ENCODE assay signal across 21 cellular contexts in the genomic region with DNA sequence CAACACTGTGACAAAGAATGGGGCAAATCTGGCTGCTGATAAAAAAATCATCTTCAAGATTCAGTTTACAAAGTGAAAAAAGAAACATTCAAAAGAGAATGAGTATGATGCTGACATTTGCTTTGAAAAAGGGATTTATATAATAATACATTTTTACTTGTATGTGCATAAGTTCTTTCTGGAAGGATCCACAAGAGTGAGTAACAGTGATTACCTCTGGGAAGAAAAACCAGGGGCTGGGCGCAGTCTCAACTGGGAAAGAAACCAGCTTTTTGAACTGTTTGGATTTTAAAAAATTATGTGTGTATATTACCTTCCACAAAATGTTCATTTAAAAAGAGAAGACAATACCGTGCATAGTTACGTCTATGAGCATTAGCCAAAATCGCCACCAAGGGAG. TPM values are rescaled to one million over a fixed set of nuclear protein-coding genes. Genes with fewer than 3 reads are reported as not detected.
A peak's percentile ranks its signal among the peaks of the same experiment; 100 is the strongest.
DNase-seq lines count a peak whose midpoint lies in the region; ATAC-seq and TF ChIP-seq lines count a peak whose summit lies in the region.
"Had no signal": no experiment of that assay in that cellular context is flagged by ENCODE, and none has a peak within 500 bp of the region (broad histone marks: within the 10 kb centered on the region; RNA-seq: fewer than 3 reads in every experiment).

No MANE protein-coding gene starts in this region.

- TF ChIP-seq CTCF in right atrium auricular region (IDR thresholded peaks at IDR 0.05) (no peak), lower lobe of right lung (IDR thresholded peaks at IDR 0.05) (no peak), GM23338 (conservative IDR thresholded peaks at IDR 0.05; ENCODE audit: low read depth in 2 of 2) (no peak)

- intact Hi-C loops in Right ventricle myocardium superior (cut with DNase I) (no loop called here), lower lobe of right lung (cut with DNase I) (no loop called here)
- intact Hi-C loops in activated T-helper 2 cell treated with anti-CD3 and anti-CD28 coated beads, Interferon-gamma antibody, Interleukin-2, Interleukin-4, amounts not matched to agents 10 μg/mL and 5 μg/mL and 100 μg/mL, durations not matched to agents 14 hours and 24 hours and 36 hours (cut with micrococcal nuclease) = no loop called here

- no peak for DNase-seq in right atrium auricular region (ENCODE audit: low spot score)
- DNase-seq in Right ventricle myocardium superior = no peak
- no peak for DNase-seq in lower lobe of right lung
- no peak for DNase-seq in NCI-H2081 treated with DMSO at 0.1 percent for 48 hours (lab: John Stamatoyannopoulos, UW)
- no peak for DNase-seq in GM23338 (ENCODE audit: low spot score)
- no peak for DNase-seq in activated T-helper 2 cell treated with anti-CD3 and anti-CD28 coated beads, Interferon-gamma antibody, Interleukin-2, Interleukin-4, amounts not matched to agents 10 μg/mL and 5 μg/mL and 100 μg/mL, durations not matched to agents 14 hours and 24 hours and 36 hours (ENCODE audit: low spot score)
- DNase-seq: activated CD8-positive, alpha-beta memory T cell treated with anti-CD3 and anti-CD28 coated beads for 24 hours; activated T-cell treated with anti-CD3 and anti-CD28 coated beads, Interleukin-2, amount 50 U/mL, for 48 hours; SK-N-SH; trophoblast cell had no signal

- H3K4me1 ChIP-seq in right atrium auricular region (peaks cover 0 to 57% of the 10 kb centered on the region in 2 donors), lower lobe of right lung (peaks cover 32% of the 10 kb centered on the region), skeletal muscle satellite cell (ENCODE audit: control insufficient read depth, insufficient read depth, low read length) (peaks cover 40% of the 10 kb centered on the region), GM23338 (ENCODE audit: insufficient read depth) (no peaks in the 10 kb centered on the region)
- H3K4me1 ChIP-seq: A549 had no signal

- H3K36me3 Mint-ChIP-seq in GM23338 (ENCODE audit: low read depth) = no peaks in the 10 kb centered on the region
- no peaks in the 10 kb centered on the region for H3K36me3 Mint-ChIP-seq in activated T-helper 2 cell treated with anti-CD3 and anti-CD28 coated beads, Interferon-gamma antibody, Interleukin-2, Interleukin-4, amounts not matched to agents 10 μg/mL and 5 μg/mL and 100 μg/mL, durations not matched to agents 14 hours and 24 hours and 36 hours (ENCODE audit: low read depth)
- H3K36me3 Mint-ChIP-seq: activated naive CD4-positive, alpha-beta T cell treated with anti-CD3 and anti-CD28 coated beads, Interleukin-2, amount 50 U/mL, for 24 hours; natural killer cell treated with Interleukin-12 subunit alpha and Interleukin-12 subunit beta and Interleukin-15 and Interleukin-18, amount 100 ng/mL, for 72 hours had no signal

- H3K27me3 ChIP-seq in right atrium auricular region (no peaks in the 10 kb centered on the region), lower lobe of right lung (ENCODE audit: low read depth) (no peaks in the 10 kb centered on the region), skeletal muscle satellite cell (ENCODE audit: control insufficient read depth, insufficient read depth, low read length) (no peaks in the 10 kb centered on the region), GM23338 (ENCODE audit: insufficient read depth) (no peaks in the 10 kb centered on the region)
- H3K27me3 ChIP-seq: BLaER1 treated with 17β-estradiol and CSF1 and Interleukin-3, amounts not matched to agents 10 nM and 100 nM had no signal

- no peaks in the 10 kb centered on the region for H3K9me3 ChIP-seq in right atrium auricular region
- no peaks in the 10 kb centered on the region for H3K9me3 ChIP-seq in lower lobe of right lung
- H3K9me3 ChIP-seq in skeletal muscle satellite cell (replicated peaks; ENCODE audit: low read length) = no peaks in the 10 kb centered on the region
- H3K9me3 ChIP-seq: A549; BLaER1 treated with 17β-estradiol and CSF1 and Interleukin-3, amounts not matched to agents 10 nM and 100 nM; SK-N-SH had no signal

- peak overlapping the region; percentile 31 for H3K9ac ChIP-seq in skeletal muscle satellite cell (ENCODE audit: low read depth, low read length)
- H3K9ac ChIP-seq: BLaER1 treated with 17β-estradiol and CSF1 and Interleukin-3, amounts not matched to agents 10 nM and 100 nM; SK-N-SH had no signal

- no peaks in the 10 kb centered on the region for H3F3A ChIP-seq in GM23338 (replicated peaks; ENCODE audit: low read depth)

- no peak overlapping the region for H3K27ac Mint-ChIP-seq in GM23338
- H3K27ac Mint-ChIP-seq in activated T-helper 2 cell treated with anti-CD3 and anti-CD28 coated beads, Interferon-gamma antibody, Interleukin-2, Interleukin-4, amounts not matched to agents 10 μg/mL and 5 μg/mL and 100 μg/mL, durations not matched to agents 14 hours and 24 hours and 36 hours = no peak overlapping the region
- H3K27ac Mint-ChIP-seq: activated naive CD4-positive, alpha-beta T cell treated with anti-CD3 and anti-CD28 coated beads, Interleukin-2, amount 50 U/mL, for 24 hours; memory B cell had no signal

- no peaks in the 10 kb centered on the region for H3K79me2 ChIP-seq in GM23338 (replicated peaks; ENCODE audit: insufficient read depth)

- H3K9me2 ChIP-seq in GM23338 (ENCODE audit: insufficient read depth) = no peaks in the 10 kb centered on the region
- H3K9me2 ChIP-seq: SK-N-SH had no signal

- H3K9me3 Mint-ChIP-seq in GM23338 = no peaks in the 10 kb centered on the region
- no peaks in the 10 kb centered on the region for H3K9me3 Mint-ChIP-seq in activated T-helper 2 cell treated with anti-CD3 and anti-CD28 coated beads, Interferon-gamma antibody, Interleukin-2, Interleukin-4, amounts not matched to agents 10 μg/mL and 5 μg/mL and 100 μg/mL, durations not matched to agents 14 hours and 24 hours and 36 hours
- H3K9me3 Mint-ChIP-seq: activated naive CD4-positive, alpha-beta T cell treated with anti-CD3 and anti-CD28 coated beads, Interleukin-2, amount 50 U/mL, for 24 hours; natural killer cell treated with Interleukin-12 subunit alpha and Interleukin-12 subunit beta and Interleukin-15 and Interleukin-18, amount 100 ng/mL, for 72 hours had no signal

- peaks cover 6% of the 10 kb centered on the region for H3K27me3 Mint-ChIP-seq in GM23338 (ENCODE audit: insufficient read depth, low read depth, poor library complexity)
- H3K27me3 Mint-ChIP-seq in activated T-helper 2 cell treated with anti-CD3 and anti-CD28 coated beads, Interferon-gamma antibody, Interleukin-2, Interleukin-4, amounts not matched to agents 10 μg/mL and 5 μg/mL and 100 μg/mL, durations not matched to agents 14 hours and 24 hours and 36 hours (ENCODE audit: low read depth) = peaks cover 10% of the 10 kb centered on the region
- H3K27me3 Mint-ChIP-seq: activated naive CD4-positive, alpha-beta T cell treated with anti-CD3 and anti-CD28 coated beads, Interleukin-2, amount 50 U/mL, for 24 hours had no signal

- no peak overlapping the region for H2AFZ ChIP-seq in GM23338

- H4K20me1 ChIP-seq in GM23338 (replicated peaks; ENCODE audit: insufficient read depth) = no peaks in the 10 kb centered on the region; the same call in 1 of the 2 replicates

- H3K36me3 ChIP-seq in right atrium auricular region (peaks cover 13% of the 10 kb centered on the region), lower lobe of right lung (peaks cover 12% of the 10 kb centered on the region), skeletal muscle satellite cell (ENCODE audit: insufficient read depth, low read length) (no peaks in the 10 kb centered on the region), GM23338 (ENCODE audit: insufficient read depth) (no peaks in the 10 kb centered on the region)
- H3K36me3 ChIP-seq: BLaER1 treated with 17β-estradiol and CSF1 and Interleukin-3, amounts not matched to agents 10 nM and 100 nM had no signal

- ATAC-seq in Right ventricle myocardium superior (ENCODE audit: poor library complexity) = no peak
- no peak for ATAC-seq in lower lobe of right lung
- ATAC-seq in GM23338 = no peak
- no peak for ATAC-seq in GM18868 (IDR thresholded peaks at IDR 0.05; ENCODE audit: unreplicated experiment)
- ATAC-seq: A549; activated CD4-positive, CD25-positive, alpha-beta regulatory T cell treated with anti-CD3 and anti-CD28 coated beads, Interleukin-2, amount 50 U/mL, for 24 hours; natural killer cell treated with Interleukin-12 subunit alpha and Interleukin-12 subunit beta and Interleukin-15 and Interleukin-18, amount 100 ng/mL, for 72 hours; Panc1 had no signal

- H3K27ac ChIP-seq in right atrium auricular region = peak overlapping the region; percentile 70 to 83
- peak overlapping the region; percentile 77 for H3K27ac ChIP-seq in lower lobe of right lung
- no peak overlapping the region for H3K27ac ChIP-seq in GM23338 (ENCODE audit: low read depth)
- H3K27ac ChIP-seq: A549; BLaER1 treated with 17β-estradiol and CSF1 and Interleukin-3, amounts not matched to agents 10 nM and 100 nM had no signal

- peaks cover 5% of the 10 kb centered on the region; the same call in 2 of the 3 replicates for H3K4me1 Mint-ChIP-seq in GM23338
- H3K4me1 Mint-ChIP-seq in activated T-helper 2 cell treated with anti-CD3 and anti-CD28 coated beads, Interferon-gamma antibody, Interleukin-2, Interleukin-4, amounts not matched to agents 10 μg/mL and 5 μg/mL and 100 μg/mL, durations not matched to agents 14 hours and 24 hours and 36 hours (ENCODE audit: low read depth) = peaks cover 2% of the 10 kb centered on the region
- H3K4me1 Mint-ChIP-seq: activated naive CD4-positive, alpha-beta T cell treated with anti-CD3 and anti-CD28 coated beads, Interleukin-2, amount 50 U/mL, for 24 hours had no signal

- H3K4me3 ChIP-seq in right atrium auricular region = peak overlapping the region; percentile 43 to 51
- peak overlapping the region; percentile 52 for H3K4me3 ChIP-seq in lower lobe of right lung
- H3K4me3 ChIP-seq in skeletal muscle satellite cell (ENCODE audit: low read length) = peak overlapping the region; percentile 52
- no peak overlapping the region for H3K4me3 ChIP-seq in GM23338
- H3K4me3 ChIP-seq: A549; BLaER1 treated with 17β-estradiol and CSF1 and Interleukin-3, amounts not matched to agents 10 nM and 100 nM had no signal

- no peak overlapping the region for H3K4me3 Mint-ChIP-seq in GM23338
- no peak overlapping the region for H3K4me3 Mint-ChIP-seq in activated T-helper 2 cell treated with anti-CD3 and anti-CD28 coated beads, Interferon-gamma antibody, Interleukin-2, Interleukin-4, amounts not matched to agents 10 μg/mL and 5 μg/mL and 100 μg/mL, durations not matched to agents 14 hours and 24 hours and 36 hours (ENCODE audit: low read depth)
- H3K4me3 Mint-ChIP-seq: activated naive CD4-positive, alpha-beta T cell treated with anti-CD3 and anti-CD28 coated beads, Interleukin-2, amount 50 U/mL, for 24 hours; memory B cell; natural killer cell treated with Interleukin-12 subunit alpha and Interleukin-12 subunit beta and Interleukin-15 and Interleukin-18, amount 100 ng/mL, for 72 hours had no signal

- H3K4me2 ChIP-seq in skeletal muscle satellite cell (ENCODE audit: low read length) = peak overlapping the region; percentile 74
- no peak overlapping the region for H3K4me2 ChIP-seq in GM23338
- H3K4me2 ChIP-seq: A549, SK-N-SH had no signal

RNA-seq across cellular contexts. Expression of a gene that starts 1.3 kb away (rescaled TPM):
- 100 to 1,000 TPM; 138 to 180 TPM for total RNA-seq in right atrium auricular region
- 78.6 TPM for total RNA-seq in Right ventricle myocardium superior
- 217 TPM for total RNA-seq in lower lobe of right lung
- total RNA-seq in skeletal muscle satellite cell (2012; rRNA removed) = 23.8 and 88.9 TPM in 2 replicates
- total RNA-seq in GM23338 (2014; rRNA removed; shearing (Covaris generic)) = not detected in 2 replicates
- polyA plus RNA-seq in GM23338 (2016; fragmentation: Nextera tagmentation; extraction: Ambion mirVana) = not detected in 2 replicates
- 0.21 TPM in 1 of 2 replicates, not detected in the other for total RNA-seq in activated T-helper 2 cell treated with anti-CD3 and anti-CD28 coated beads, Interferon-gamma antibody, Interleukin-2, Interleukin-4, amounts not matched to agents 10 μg/mL and 5 μg/mL and 100 μg/mL, durations not matched to agents 14 hours and 24 hours and 36 hours
- total RNA-seq: epithelial cell of proximal tubule; H1; natural killer cell treated with Interleukin-12 subunit alpha and Interleukin-12 subunit beta and Interleukin-15 and Interleukin-18, amount 100 ng/mL, for 72 hours had no signal
- polyA plus RNA-seq: A549 had no signal

RNA-seq across cellular contexts. Expression of a gene that starts 51.4 kb away (rescaled TPM):
- total RNA-seq in right atrium auricular region (10 to 100 TPM; 38.9 to 52.5 TPM), Right ventricle myocardium superior (24.4 TPM), lower lobe of right lung (32.9 TPM)
- total RNA-seq in skeletal muscle satellite cell (2012; rRNA removed) = 55.5 and 61.1 TPM in 2 replicates
- total RNA-seq in GM23338 (2014; rRNA removed; shearing (Covaris generic)) = 84.8 and 99.4 TPM in 2 replicates
- 114 and 120 TPM in 2 replicates for polyA plus RNA-seq in GM23338 (2016; fragmentation: Nextera tagmentation; extraction: Ambion mirVana)
- 83.0 and 86.5 TPM in 2 replicates for total RNA-seq in activated T-helper 2 cell treated with anti-CD3 and anti-CD28 coated beads, Interferon-gamma antibody, Interleukin-2, Interleukin-4, amounts not matched to agents 10 μg/mL and 5 μg/mL and 100 μg/mL, durations not matched to agents 14 hours and 24 hours and 36 hours

RNA-seq across cellular contexts. Expression of a gene that starts 51.4 kb away (rescaled TPM):
- total RNA-seq in right atrium auricular region (10 to 100 TPM; 40.6 to 60.5 TPM), Right ventricle myocardium superior (35.6 TPM), lower lobe of right lung (110 TPM)
- total RNA-seq in skeletal muscle satellite cell (2012; rRNA removed) = 57.5 and 59.2 TPM in 2 replicates
- 71.7 and 84.2 TPM in 2 replicates for total RNA-seq in GM23338 (2014; rRNA removed; shearing (Covaris generic))
- 27.5 and 28.9 TPM in 2 replicates for polyA plus RNA-seq in GM23338 (2016; fragmentation: Nextera tagmentation; extraction: Ambion mirVana)
- total RNA-seq in activated T-helper 2 cell treated with anti-CD3 and anti-CD28 coated beads, Interferon-gamma antibody, Interleukin-2, Interleukin-4, amounts not matched to agents 10 μg/mL and 5 μg/mL and 100 μg/mL, durations not matched to agents 14 hours and 24 hours and 36 hours = 38.0 and 40.3 TPM in 2 replicates

Comparison
In these comparisons a context has a peak if more than half of its experiments do, and no peak if none do; other contexts are left out.
1. RNA of a gene that starts 1.3 kb away (total RNA-seq): 217 TPM in lower lobe of right lung (single experiment), 138 to 180 TPM in right atrium auricular region and 78.6 TPM in Right ventricle myocardium superior (single experiment); not detected in GM23338 and 0.21 TPM in activated T-helper 2 cell treated with anti-CD3 and anti-CD28 coated beads, Interferon-gamma antibody, Interleukin-2, Interleukin-4, amounts not matched to agents 10 μg/mL and 5 μg/mL and 100 μg/mL, durations not matched to agents 14 hours and 24 hours and 36 hours; every median in the first group is over 10 times any median in the second.